8 cellular contexts compared by ENCODE assay signal in the genomic region with DNA sequence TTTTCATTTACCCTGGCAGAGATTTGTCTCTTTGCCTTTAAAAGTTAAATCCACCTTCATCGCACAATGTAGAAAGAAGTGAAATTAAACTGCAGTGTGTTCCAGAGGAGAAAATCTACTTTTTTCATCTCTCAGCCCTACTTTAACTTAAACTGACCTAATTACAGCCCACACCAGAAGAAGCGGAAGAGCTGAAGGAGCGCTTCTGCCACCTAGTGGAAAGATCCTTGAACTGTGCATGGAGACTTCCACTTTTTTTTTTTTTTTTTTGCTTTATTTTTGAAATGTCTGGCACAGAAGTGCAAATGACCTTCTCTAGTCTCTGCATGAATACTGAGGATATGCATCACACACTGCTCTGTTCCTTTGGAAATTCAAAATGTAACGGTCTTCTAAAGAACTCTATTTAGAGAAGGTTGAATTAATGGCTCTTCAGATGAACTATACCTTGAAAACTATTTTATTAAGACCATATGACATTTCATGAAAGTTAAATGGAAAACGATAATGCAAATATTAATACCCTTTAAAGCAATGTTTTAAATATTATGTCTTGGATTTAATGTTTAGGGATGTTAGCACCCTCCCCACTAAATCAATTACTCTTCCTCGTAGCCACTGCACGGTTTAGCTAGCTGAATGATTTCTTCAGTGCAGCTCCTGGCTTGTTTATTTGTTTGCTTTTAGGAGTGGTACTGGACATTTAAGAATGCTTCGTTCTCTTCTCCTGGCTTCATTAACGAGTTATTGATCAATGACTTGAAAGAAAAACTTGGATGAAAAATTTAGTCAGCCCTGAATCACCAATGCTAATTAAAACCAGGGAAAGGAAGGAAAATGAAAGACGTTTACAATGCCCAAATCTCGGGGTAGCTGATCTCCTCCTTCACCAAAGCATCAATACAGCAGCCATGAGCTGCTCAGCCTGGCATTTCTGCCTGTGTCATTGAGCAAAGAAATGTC.
A peak's percentile ranks its signal among the peaks of the same experiment; 100 is the strongest.
DNase-seq lines count a peak whose midpoint lies in the region; ATAC-seq and TF ChIP-seq lines count a peak whose summit lies in the region.

No MANE protein-coding gene starts in this region.

- H3K36me3 ChIP-seq in DOHH2 (ENCODE audit: control insufficient read depth, low read length) (no peaks in the 10 kb centered on the region), IMR-90 (ENCODE audit: control insufficient read depth, insufficient read depth, low read length) (no peaks in the 10 kb centered on the region), PC-3 (ENCODE audit: low read depth, low read length) (no peaks in the 10 kb centered on the region), neuron (ENCODE audit: insufficient read depth, low read length) (no peaks in the 10 kb centered on the region), thymus (ENCODE audit: control insufficient read depth, insufficient read depth) (no peaks in the 10 kb centered on the region)

- no peak overlapping the region for H2AK9ac ChIP-seq in IMR-90 (replicated peaks; ENCODE audit: low read depth, low read length, poor library complexity)

- peak overlapping the region; percentile 95 for H3K14ac ChIP-seq in IMR-90 (replicated peaks; ENCODE audit: low read depth, low read length)

- no peaks in the 10 kb centered on the region for H3K36me3 Mint-ChIP-seq in activated T-cell treated with anti-CD3 and anti-CD28 coated beads, Interleukin-2, amount 50 U/mL, for 4 hours (ENCODE audit: insufficient read depth)

- peak overlapping the region; percentile 81 for H3K4me2 ChIP-seq in DOHH2 (ENCODE audit: low read length)
- peak overlapping the region; percentile 79; the same call in 1 of the 2 replicates for H3K4me2 ChIP-seq in IMR-90 (ENCODE audit: low read depth, low read length)
- H3K4me2 ChIP-seq in PC-3 (ENCODE audit: low read length), result peak overlapping the region; percentile 81

- H3K9me3 ChIP-seq in DOHH2 (ENCODE audit: control insufficient read depth, insufficient read depth, low read length) (no peaks in the 10 kb centered on the region), IMR-90 (ENCODE audit: control insufficient read depth, insufficient read depth, low read length) (no peaks in the 10 kb centered on the region), PC-3 (ENCODE audit: low read length) (no peaks in the 10 kb centered on the region), neuron (ENCODE audit: low read length) (no peaks in the 10 kb centered on the region), thymus (ENCODE audit: control insufficient read depth) (no peaks in the 10 kb centered on the region)

- H4K20me1 ChIP-seq in DOHH2 (ENCODE audit: control insufficient read depth, insufficient read depth, low read depth, low read length) (no peaks in the 10 kb centered on the region), IMR-90 (ENCODE audit: insufficient read depth, low read length) (no peaks in the 10 kb centered on the region), PC-3 (ENCODE audit: low read length) (no peaks in the 10 kb centered on the region)

- H2AFZ ChIP-seq in IMR-90 (replicated peaks; ENCODE audit: low read length, poor library complexity), result no peak overlapping the region
- peak overlapping the region; percentile 90 for H2AFZ ChIP-seq in PC-3 (ENCODE audit: low read length)
- H2AFZ ChIP-seq in neuron (ENCODE audit: low read depth, low read length), result peak overlapping the region; percentile 46

- in situ Hi-C loops in IMR-90 (cut with MboI; ENCODE audit: low sequenced_read_pairs), result no loop called here

- no peaks in the 10 kb centered on the region for H3K9me2 ChIP-seq in DOHH2 (replicated peaks; ENCODE audit: control insufficient read depth, low read length)
- no peaks in the 10 kb centered on the region for H3K9me2 ChIP-seq in PC-3 (replicated peaks; ENCODE audit: low read length)

- H4K5ac ChIP-seq in IMR-90 (ENCODE audit: low read depth, low read length), result peak overlapping the region; percentile 97

- H3K27ac ChIP-seq in DOHH2 (ENCODE audit: low read depth, low read length), result peak overlapping the region; percentile 36
- no peak overlapping the region; the same call in 1 of the 2 replicates for H3K27ac ChIP-seq in IMR-90 (ENCODE audit: insufficient read depth, low read length)
- peak overlapping the region; percentile 96 for H3K27ac ChIP-seq in PC-3 (ENCODE audit: low read length)
- no peak overlapping the region for H3K27ac ChIP-seq in thymus (ENCODE audit: low read depth)

- H3K4me1 Mint-ChIP-seq in activated T-cell treated with anti-CD3 and anti-CD28 coated beads, Interleukin-2, amount 50 U/mL, for 4 hours (ENCODE audit: low read depth), result peaks cover 13% of the 10 kb centered on the region

- H3K9ac ChIP-seq in IMR-90 (ENCODE audit: low read depth, low read length), result peak overlapping the region; percentile 52; the same call in 1 of the 2 replicates
- H3K9ac ChIP-seq in PC-3 (ENCODE audit: low read length), result peak overlapping the region; percentile 86

- H3K4me3 Mint-ChIP-seq in activated T-cell treated with anti-CD3 and anti-CD28 coated beads, Interleukin-2, amount 50 U/mL, for 4 hours, result peak overlapping the region; percentile 83

- POLR2A ChIA-PET in IMR-90 (lab: Charles Lee; ENCODE audit: unreplicated experiment), result interaction anchor here (1.0 kb wide), 1 partner anchor 1025 kb away, joined by 3 read pairs; no protein-coding TSS in a partner anchor
- POLR2A ChIA-PET in PC-3 (lab: Charles Lee; ENCODE audit: unreplicated experiment), result no interaction called here

- TF ChIP-seq RAD21 in IMR-90 (IDR thresholded peaks at IDR 0.05; ENCODE audit: low read length), result peak; percentile 97

- peak overlapping the region; percentile 98; the same call in 2 of the 3 replicates for H2BK15ac ChIP-seq in IMR-90 (ENCODE audit: low read depth, low read length)

- TF ChIP-seq CTCF in DOHH2 (IDR thresholded peaks at IDR 0.05; ENCODE audit: low read depth, low read length, poor library complexity, severe bottlenecking), result peak; percentile 77
- TF ChIP-seq CTCF in IMR-90 (conservative IDR thresholded peaks at IDR 0.05; ENCODE audit: low read depth, low read length), result peak; percentile 92
- peak; percentile 79 for TF ChIP-seq CTCF in PC-3 (conservative IDR thresholded peaks at IDR 0.05; ENCODE audit: low read depth, low read length)
- peak; percentile 86 for TF ChIP-seq CTCF in fibroblast of pulmonary artery (IDR thresholded peaks at IDR 0.05; ENCODE audit: low read length, missing control alignments)

- intact Hi-C loops in IMR-90 (cut with micrococcal nuclease) (loop anchor here (1.0 to 10.0 kb wide), 6 partner anchors 111 to 1221 kb away; no protein-coding TSS in a partner anchor), PC-3 (cut with micrococcal nuclease) (loop anchor here (1.0 to 10.0 kb wide), 7 partner anchors 95 to 1121 kb away; no protein-coding TSS in a partner anchor)

- H3K79me1 ChIP-seq in IMR-90 (ENCODE audit: low read depth in 1 of 2, low read length in 2 of 2), result no peaks in the 10 kb centered on the region

- peak overlapping the region; percentile 92 for H2BK5ac ChIP-seq in IMR-90 (ENCODE audit: low read depth, low read length, poor library complexity, severe bottlenecking)

- H3K27me3 Mint-ChIP-seq in activated T-cell treated with anti-CD3 and anti-CD28 coated beads, Interleukin-2, amount 50 U/mL, for 4 hours (ENCODE audit: low read depth), result peaks cover 8% of the 10 kb centered on the region

- peak overlapping the region; percentile 47; the same call in 1 of the 2 replicates for H2AK5ac ChIP-seq in IMR-90 (ENCODE audit: low read depth, low read length)

- no TSS peak for BruUV-seq in IMR-90 (replicated peaks; lab: Mats Ljungman, UMichigan)
- BruUV-seq in PC-3 (replicated peaks; lab: Mats Ljungman, UMichigan), result no TSS peak

- peaks cover 4% of the 10 kb centered on the region for H3K9me1 ChIP-seq in IMR-90 (ENCODE audit: insufficient read depth, low read length)

- DNase-seq in IMR-90 (peak; percentile 91), PC-3 (peak; percentile 85), fibroblast of pulmonary artery (ENCODE audit: low read depth) (peak; percentile 96)
- peak; percentile 56 for DNase-seq in activated T-cell treated with anti-CD3 and anti-CD28 coated beads, Interleukin-2, amount 50 U/mL, for 4 hours

- peak overlapping the region; percentile 98 for H3K4ac ChIP-seq in IMR-90 (ENCODE audit: low read depth, low read length)

- peak overlapping the region; percentile 99 for H2BK20ac ChIP-seq in IMR-90 (ENCODE audit: low read depth, low read length)

- peak overlapping the region; percentile 98 for H4K91ac ChIP-seq in IMR-90 (ENCODE audit: insufficient read depth, low read depth, low read length)

- H3K56ac ChIP-seq in IMR-90 (ENCODE audit: extremely low read depth, insufficient read depth, low read length), result peak overlapping the region; percentile 90

- ATAC-seq in GM21717 (IDR thresholded peaks at IDR 0.05; ENCODE audit: unreplicated experiment) (peak; percentile 88), IMR-90 (ENCODE audit: low read depth) (peak; percentile 91), PC-3 (peak; percentile 69)
- peak; percentile 66 to 73 for ATAC-seq in activated T-cell treated with anti-CD3 and anti-CD28 coated beads, Interleukin-2, amount 50 U/mL, for 4 hours

- dilution Hi-C loops in IMR-90 (cut with HindIII; ENCODE audit: low sequenced_read_pairs, unreplicated experiment), result no loop called here

- WGBS in IMR-90 (ENCODE audit: extremely low coverage in 2 of 2, insufficient read length in 1 of 2), 2 experiments, result no CpG with 5 or more reads among the region's 11 CpGs
- 50% methylated on average over 11 of the region's 11 CpGs for WGBS in thymus

- H3K79me2 ChIP-seq in DOHH2 (ENCODE audit: control insufficient read depth, low read length), result no peaks in the 10 kb centered on the region
- no peaks in the 10 kb centered on the region for H3K79me2 ChIP-seq in PC-3 (ENCODE audit: low read length)

- H3K9me3 Mint-ChIP-seq in activated T-cell treated with anti-CD3 and anti-CD28 coated beads, Interleukin-2, amount 50 U/mL, for 4 hours, result no peaks in the 10 kb centered on the region

- H3K4me1 ChIP-seq in DOHH2 (ENCODE audit: control insufficient read depth, low read length), result peaks cover 12% of the 10 kb centered on the region
- H3K4me1 ChIP-seq in IMR-90 (ENCODE audit: control insufficient read depth, insufficient read depth, low read length), result peaks cover 3% of the 10 kb centered on the region
- H3K4me1 ChIP-seq in PC-3 (ENCODE audit: insufficient read depth, low read length), result peaks cover 28% of the 10 kb centered on the region
- peaks cover 9% of the 10 kb centered on the region for H3K4me1 ChIP-seq in neuron (ENCODE audit: insufficient read depth, low read length)
- no peaks in the 10 kb centered on the region for H3K4me1 ChIP-seq in thymus (ENCODE audit: control insufficient read depth, insufficient read depth, low read length)

- H3K27me3 ChIP-seq in DOHH2 (ENCODE audit: control insufficient read depth, low read length) (no peaks in the 10 kb centered on the region), IMR-90 (ENCODE audit: control insufficient read depth, insufficient read depth, low read length) (no peaks in the 10 kb centered on the region), PC-3 (ENCODE audit: low read length) (no peaks in the 10 kb centered on the region), neuron (ENCODE audit: insufficient read depth, low read length) (no peaks in the 10 kb centered on the region), thymus (ENCODE audit: control insufficient read depth, insufficient read depth) (no peaks in the 10 kb centered on the region)

- peak overlapping the region; percentile 69 for H3K18ac ChIP-seq in IMR-90 (ENCODE audit: low read depth, low read length)

- peak; percentile 55; the same call in 1 of the 2 replicates for TF ChIP-seq POLR2A in IMR-90 (IDR thresholded peaks at IDR 0.05; ENCODE audit: low read depth, low read length)

- peak overlapping the region; percentile 93 to 96 for H4K8ac ChIP-seq in IMR-90 (ENCODE audit: low read depth in 2 of 2, low read length in 2 of 2)

- peak overlapping the region; percentile 97 for H3K23ac ChIP-seq in IMR-90 (ENCODE audit: low read depth, low read length)

- H3K4me3 ChIP-seq in DOHH2 (ENCODE audit: low read length) (peak overlapping the region; percentile 58), IMR-90 (ENCODE audit: insufficient read depth, low read depth, low read length) (no peak overlapping the region), PC-3 (ENCODE audit: low read length) (peak overlapping the region; percentile 46), fibroblast of pulmonary artery (replicated peaks; ENCODE audit: low read depth, low read length) (peak overlapping the region; percentile 25), neuron (ENCODE audit: low read length) (no peak overlapping the region), thymus (ENCODE audit: low read length) (peak overlapping the region; percentile 50)

- CTCF ChIA-PET in IMR-90 (lab: Yijun Ruan, JAX), result interaction anchor here (0.6 to 0.7 kb wide), 6 partner anchors 32 to 1031 kb away, joined by 3 to 4 read pairs (median 3); no protein-coding TSS in a partner anchor
- CTCF ChIA-PET in PC-3 (lab: Charles Lee), result interaction anchor here (0.6 kb wide), 1 partner anchor 19 kb away, joined by 3 read pairs; no protein-coding TSS in a partner anchor

- no peaks in the 10 kb centered on the region for H3F3A ChIP-seq in DOHH2 (ENCODE audit: control insufficient read depth, insufficient read depth)
- H3F3A ChIP-seq in PC-3 (ENCODE audit: low read length, unreplicated experiment), result no peaks in the 10 kb centered on the region

- H2BK120ac ChIP-seq in IMR-90 (ENCODE audit: low read depth, low read length), result peak overlapping the region; percentile 99

Comparison
In these comparisons a context has a peak if more than half of its experiments do, and no peak if none do; other contexts are left out.
1. H3K27ac ChIP-seq: peak in DOHH2 (single experiment) and PC-3 (single experiment); none in IMR-90 (single experiment) and thymus (single experiment).
2. H3K4me3 ChIP-seq: peak in DOHH2 (single experiment), PC-3 (single experiment), fibroblast of pulmonary artery (single experiment) and thymus (single experiment); none in IMR-90 (single experiment) and neuron (single experiment).
3. Peak in every context shown above with its lines, with median percentiles within 50 percentile points of each other: H3K4me2 ChIP-seq, CTCF ChIP-seq, ATAC-seq and DNase-seq.